ENCODE assay signal across 31 cellular contexts in the genomic region with DNA sequence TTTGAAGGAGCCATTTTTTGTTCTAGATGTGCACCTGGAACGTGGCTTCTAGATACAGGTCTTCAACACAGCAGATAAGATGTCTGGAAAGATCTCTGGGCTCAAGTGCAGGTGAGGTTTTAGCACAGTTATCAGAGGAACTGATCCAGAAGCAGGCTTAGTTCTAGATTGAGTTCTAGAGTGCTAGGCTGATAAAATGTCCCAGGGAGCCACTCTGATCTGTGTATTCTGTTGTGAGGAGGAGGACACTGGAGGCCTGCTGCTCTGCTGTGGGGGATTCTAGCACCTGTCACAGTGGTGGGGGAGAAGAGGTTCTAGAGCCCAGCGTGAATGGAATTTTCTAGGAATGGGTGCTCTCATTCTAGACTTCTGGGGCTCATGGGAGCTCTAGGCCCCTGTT. TPM values are rescaled to one million over a fixed set of nuclear protein-coding genes. Genes with fewer than 3 reads are reported as not detected.
"Had no signal": no experiment of that assay in that cellular context is flagged by ENCODE, and none has a peak within 500 bp of the region (broad histone marks: within the 10 kb centered on the region; RNA-seq: fewer than 3 reads in every experiment).

No MANE protein-coding gene starts in this region.

- H3K4me2 ChIP-seq: neural progenitor cell, smooth muscle cell had no signal

- H3K79me2 ChIP-seq: parathyroid adenoma had no signal

- H3K4me3 ChIP-seq: neural progenitor cell, ovary, psoas muscle, skin epidermis, smooth muscle cell, spleen, suprapubic skin, thoracic aorta, thyroid gland, tibial nerve, upper lobe of left lung, uterus had no signal

- H3K4me1 ChIP-seq: parathyroid adenoma, psoas muscle, thyroid gland, uterus had no signal

- H3K27me3 ChIP-seq: ovary, uterus had no signal

- ATAC-seq: naive thymus-derived CD4-positive, alpha-beta T cell; natural killer cell; psoas muscle; right cardiac atrium; sciatic nerve; stimulated activated memory B cell treated with anti-CD40 and anti-IgM and Interleukin-4, amounts not matched to agents 10 μg/mL and 1 μg/mL and 100 μg/mL, for 72 hours; stimulated activated naive CD8-positive, alpha-beta T cell treated with anti-CD3 and anti-CD28 coated beads, Interleukin-15, amount 100 ng/mL, for 72 hours; stimulated activated naive CD8-positive, alpha-beta T cell treated with anti-CD3 and anti-CD28 coated beads, Interleukin-15, Interleukin-2, amounts not matched to agents 100 U/mL and 50 U/mL, for 24 hours had no signal

- DNase-seq: naive thymus-derived CD4-positive, alpha-beta T cell; natural killer cell; occipital lobe; ovary; psoas muscle; right cardiac atrium; stimulated activated CD4-positive, alpha-beta T cell treated with anti-CD3 and anti-CD28 coated beads, Interleukin-12 subunit alpha, Interleukin-12 subunit beta, amount 100 ng/mL, for 4 hours; stimulated activated CD4-positive, alpha-beta T cell treated with anti-CD3 and anti-CD28 coated beads, Interleukin-1b, Interleukin-23, amount 100 ng/mL, for 48 hours; stimulated activated CD4-positive, alpha-beta T cell treated with anti-CD3 and anti-CD28 coated beads, Interleukin-4, amount 100 ng/mL, for 1 hour; stimulated activated CD4-positive, alpha-beta T cell treated with anti-CD3 and anti-CD28 coated beads, Interleukin-4, amount 100 ng/mL, for 4 hours; stimulated activated CD8-positive, alpha-beta memory T cell treated with anti-CD3 and anti-CD28 coated beads, Interleukin-4, amount 100 ng/mL, for 48 hours; stimulated activated naive CD4-positive, alpha-beta T cell; stimulated activated naive CD8-positive, alpha-beta T cell treated with anti-CD3 and anti-CD28 coated beads, Interleukin-15, amount 100 ng/mL, for 72 hours; stimulated activated naive CD8-positive, alpha-beta T cell treated with anti-CD3 and anti-CD28 coated beads, Interleukin-15, Interleukin-2, amounts not matched to agents 100 U/mL and 50 U/mL, for 24 hours; thyroid gland; trophoblast cell; upper lobe of left lung; uterus had no signal

- H3K9ac ChIP-seq: neural progenitor cell, parathyroid adenoma had no signal

- H3K36me3 ChIP-seq: neural progenitor cell, ovary, spleen, suprapubic skin, thoracic aorta, thyroid gland, tibial nerve, upper lobe of left lung, uterus had no signal

- H3K9me3 ChIP-seq: ovary, psoas muscle, spleen, suprapubic skin, thoracic aorta, thyroid gland, tibial nerve, upper lobe of left lung, uterus had no signal

- H3K27ac ChIP-seq: neural progenitor cell, ovary, parathyroid adenoma, psoas muscle, skin epidermis, spleen, suprapubic skin, thoracic aorta, thyroid gland, tibial nerve, upper lobe of left lung, uterus had no signal

- H2AFZ ChIP-seq: neural progenitor cell, parathyroid adenoma had no signal

RNA-seq across cellular contexts. Expression of a gene that starts 12.0 kb away (rescaled TPM):
- total RNA-seq: naive thymus-derived CD4-positive, alpha-beta T cell; natural killer cell; osteoblast; renal cortical epithelial cell; smooth muscle cell had no signal
- polyA plus RNA-seq: naive thymus-derived CD4-positive, alpha-beta T cell had no signal

RNA-seq across cellular contexts. Expression of a gene that starts 30.3 kb away (rescaled TPM):
- total RNA-seq: natural killer cell, ovary, right cardiac atrium, sciatic nerve, smooth muscle cell, suprapubic skin, thoracic aorta, tibial nerve had no signal
- polyA plus RNA-seq: naive thymus-derived CD4-positive, alpha-beta T cell; ovary; smooth muscle cell had no signal

RNA-seq across cellular contexts. Expression of a gene that starts 53.8 kb away (rescaled TPM):
- total RNA-seq: progenitor cell of endocrine pancreas, renal cortical epithelial cell had no signal
